ENCODE assay signal across 8 cellular contexts in genomic region chr5:32027717-32028321, GRCh38.
DNase-seq lines count a peak whose midpoint lies in the region; TF ChIP-seq lines count a peak whose summit lies in the region.

No MANE protein-coding gene starts in this region.

- WGBS in sigmoid colon, 2 donors: 51 to 64% methylated on average over 9 of the region's 9 CpGs

- peaks cover 5% of the 10 kb centered on the region for H3K4me1 Mint-ChIP-seq in activated T-helper 2 cell treated with anti-CD3 and anti-CD28 coated beads, Interferon-gamma antibody, Interleukin-2, Interleukin-4, amounts not matched to agents 10 μg/mL and 5 μg/mL and 100 μg/mL, durations not matched to agents 14 hours and 24 hours and 36 hours (ENCODE audit: low read depth)

- H3K27ac ChIP-seq in right atrium auricular region (peak overlapping the region; percentile 65 to 85), sigmoid colon (peak overlapping the region; percentile 56 to 71 (median 64))

- H3K27me3 Mint-ChIP-seq in activated T-helper 2 cell treated with anti-CD3 and anti-CD28 coated beads, Interferon-gamma antibody, Interleukin-2, Interleukin-4, amounts not matched to agents 10 μg/mL and 5 μg/mL and 100 μg/mL, durations not matched to agents 14 hours and 24 hours and 36 hours (ENCODE audit: low read depth): no peaks in the 10 kb centered on the region

- in situ Hi-C loops in GM13977 (cut with MboI; ENCODE audit: low pct_unique_long_range_greater_than_20kb, low sequenced_read_pairs, unreplicated experiment): no loop called here

- H3K27me3 ChIP-seq in right atrium auricular region (no peaks in the 10 kb centered on the region), sigmoid colon (no peaks in the 10 kb centered on the region)

- intact Hi-C loops in sigmoid colon (cut with DNase I): no loop called here
- intact Hi-C loops in activated T-helper 2 cell treated with anti-CD3 and anti-CD28 coated beads, Interferon-gamma antibody, Interleukin-2, Interleukin-4, amounts not matched to agents 10 μg/mL and 5 μg/mL and 100 μg/mL, durations not matched to agents 14 hours and 24 hours and 36 hours (cut with micrococcal nuclease): no loop called here

- TF ChIP-seq EP300 in sigmoid colon (IDR thresholded peaks at IDR 0.05): peak in 2 of 4 donors; percentile 28 to 65

- no peaks in the 10 kb centered on the region for H3K9me3 Mint-ChIP-seq in activated T-helper 2 cell treated with anti-CD3 and anti-CD28 coated beads, Interferon-gamma antibody, Interleukin-2, Interleukin-4, amounts not matched to agents 10 μg/mL and 5 μg/mL and 100 μg/mL, durations not matched to agents 14 hours and 24 hours and 36 hours

- no peak overlapping the region for H3K4me3 Mint-ChIP-seq in activated T-helper 2 cell treated with anti-CD3 and anti-CD28 coated beads, Interferon-gamma antibody, Interleukin-2, Interleukin-4, amounts not matched to agents 10 μg/mL and 5 μg/mL and 100 μg/mL, durations not matched to agents 14 hours and 24 hours and 36 hours (ENCODE audit: low read depth)

- TF ChIP-seq CTCF in right atrium auricular region (IDR thresholded peaks at IDR 0.05): no peak
- TF ChIP-seq CTCF in sigmoid colon (IDR thresholded peaks at IDR 0.05): no peak
- TF ChIP-seq CTCF in GM13977 (IDR thresholded peaks at IDR 0.05; ENCODE audit: extremely low read depth, insufficient read depth, missing control alignments): no peak

- peak; percentile 99 for DNase-seq in HS-5 (ENCODE audit: low read depth)
- DNase-seq in amniotic epithelial cell (ENCODE audit: low read depth): peak; percentile 99
- peak; percentile 85 for DNase-seq in right atrium auricular region (ENCODE audit: low spot score)
- peak; percentile 88 for DNase-seq in sigmoid colon
- DNase-seq in stimulated activated CD4-positive, alpha-beta T cell treated with anti-CD3 and anti-CD28 coated beads, Interleukin-15, amount 100 ng/mL, for 24 hours: no peak
- no peak for DNase-seq in activated T-helper 2 cell treated with anti-CD3 and anti-CD28 coated beads, Interferon-gamma antibody, Interleukin-2, Interleukin-4, amounts not matched to agents 10 μg/mL and 5 μg/mL and 100 μg/mL, durations not matched to agents 14 hours and 24 hours and 36 hours (ENCODE audit: low spot score)
- no peak for DNase-seq in GM13977 (ENCODE audit: low spot score)
- DNase-seq in NCI-H2081 treated with DMSO at 0.1 percent for 48 hours (lab: John Stamatoyannopoulos, UW): no peak

- H3K36me3 Mint-ChIP-seq in activated T-helper 2 cell treated with anti-CD3 and anti-CD28 coated beads, Interferon-gamma antibody, Interleukin-2, Interleukin-4, amounts not matched to agents 10 μg/mL and 5 μg/mL and 100 μg/mL, durations not matched to agents 14 hours and 24 hours and 36 hours (ENCODE audit: low read depth): no peaks in the 10 kb centered on the region

- H3K36me3 ChIP-seq in right atrium auricular region (no peaks in the 10 kb centered on the region), sigmoid colon (no peaks in the 10 kb centered on the region)

- peak overlapping the region in 1 of 2 donors; percentile 12 for H3K4me3 ChIP-seq in right atrium auricular region
- H3K4me3 ChIP-seq in sigmoid colon: no peak overlapping the region

- no peak overlapping the region for H3K27ac Mint-ChIP-seq in activated T-helper 2 cell treated with anti-CD3 and anti-CD28 coated beads, Interferon-gamma antibody, Interleukin-2, Interleukin-4, amounts not matched to agents 10 μg/mL and 5 μg/mL and 100 μg/mL, durations not matched to agents 14 hours and 24 hours and 36 hours

- no peaks in the 10 kb centered on the region for H3K9me3 ChIP-seq in right atrium auricular region
- no peaks in the 10 kb centered on the region for H3K9me3 ChIP-seq in sigmoid colon

- no peak for TF ChIP-seq POLR2A in sigmoid colon (IDR thresholded peaks at IDR 0.05)

- H3K4me1 ChIP-seq in right atrium auricular region (peaks cover 0 to 67% of the 10 kb centered on the region in 2 donors), sigmoid colon (peaks cover 0 to 36% (median 14%) of the 10 kb centered on the region in 4 donors)

Comparison
In these comparisons a context has a peak if more than half of its experiments do, and no peak if none do; other contexts are left out.
1. DNase-seq: peak in HS-5 (single experiment), amniotic epithelial cell (single experiment), right atrium auricular region (single experiment) and sigmoid colon (single experiment); none in stimulated activated CD4-positive, alpha-beta T cell treated with anti-CD3 and anti-CD28 coated beads, Interleukin-15, amount 100 ng/mL, for 24 hours (single experiment), activated T-helper 2 cell treated with anti-CD3 and anti-CD28 coated beads, Interferon-gamma antibody, Interleukin-2, Interleukin-4, amounts not matched to agents 10 μg/mL and 5 μg/mL and 100 μg/mL, durations not matched to agents 14 hours and 24 hours and 36 hours (single experiment), GM13977 (single experiment) and NCI-H2081 treated with DMSO at 0.1 percent for 48 hours (single experiment).